ENCODE assay signal across 8 cellular contexts in the genomic region with DNA sequence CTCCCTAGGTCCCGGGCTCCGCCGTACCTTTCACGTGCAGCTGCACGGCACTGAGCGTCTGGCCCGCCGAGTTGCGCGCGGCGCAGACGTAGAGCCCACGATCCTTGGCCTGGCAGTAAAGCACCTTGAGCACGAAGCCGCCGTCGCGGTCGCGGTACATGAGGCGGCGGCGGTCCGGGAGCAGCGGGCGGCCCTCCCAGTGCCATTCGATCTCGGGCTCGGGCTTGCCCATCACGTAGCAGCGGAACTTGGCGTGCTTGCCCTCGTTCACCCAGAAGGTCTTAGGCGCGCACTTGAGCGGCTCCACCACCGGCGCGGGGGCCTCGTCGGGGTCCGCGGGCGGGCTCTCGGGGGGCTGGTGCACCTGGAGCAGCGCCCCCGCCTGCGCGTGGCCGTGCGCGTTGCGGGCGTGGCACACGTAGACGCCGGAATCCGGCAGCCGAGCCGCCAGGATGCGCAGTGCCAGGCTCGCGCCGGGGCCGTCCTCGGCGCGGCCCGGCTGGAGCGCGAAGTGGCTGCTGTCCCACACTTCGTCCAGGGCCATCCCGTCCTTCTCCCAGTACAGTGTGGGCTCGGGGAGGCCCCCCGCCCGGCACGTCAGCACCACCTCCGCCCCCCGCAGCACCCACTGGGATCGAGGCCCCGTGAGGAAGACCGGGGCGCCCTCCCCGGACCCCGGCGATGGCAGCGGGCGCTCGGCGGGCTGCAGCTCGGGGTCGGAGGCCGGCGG.
A peak's percentile ranks its signal among the peaks of the same experiment; 100 is the strongest.
DNase-seq lines count a peak whose midpoint lies in the region; ATAC-seq and TF ChIP-seq lines count a peak whose summit lies in the region.

No MANE protein-coding gene starts in this region.

- H3K36me3 Mint-ChIP-seq in nephron progenitor cell (ENCODE audit: low read depth): peaks cover 35% of the 10 kb centered on the region

- no peak for TF ChIP-seq POLR2A in GM18505 (IDR thresholded peaks at IDR 0.05; ENCODE audit: borderline replicate concordance, extremely low read depth, insufficient read depth, insufficient read length)

- peak overlapping the region; percentile 78 for H3K4me3 Mint-ChIP-seq in nephron progenitor cell

- TF ChIP-seq CTCF in nephron progenitor cell (IDR thresholded peaks at IDR 0.05): no peak

- no peak overlapping the region for H3K27ac Mint-ChIP-seq in nephron progenitor cell

- H3K36me3 ChIP-seq in SK-N-MC (ENCODE audit: insufficient read depth, low read length): no peaks in the 10 kb centered on the region

- H3K9me3 ChIP-seq in SK-N-MC (ENCODE audit: low read depth, low read length): no peaks in the 10 kb centered on the region

- peak overlapping the region; percentile 81 for H3K9ac ChIP-seq in SK-N-MC (ENCODE audit: insufficient read length)

- peaks cover 6% of the 10 kb centered on the region for H3K27me3 Mint-ChIP-seq in nephron progenitor cell (ENCODE audit: low read depth, poor library complexity)

- H3K4me3 ChIP-seq in SK-N-MC: peak overlapping the region; percentile 80

- H3K4me1 Mint-ChIP-seq in nephron progenitor cell: peaks cover 40% of the 10 kb centered on the region

- DNase-seq in DMS53 (lab: John Stamatoyannopoulos, UW) (peak; percentile 62), DMS53 treated with DMSO at 0.1 percent for 48 hours (lab: John Stamatoyannopoulos, UW; ENCODE audit: unreplicated experiment) (no peak), SK-N-MC (ENCODE audit: low read depth, low spot score) (no peak), fibroblast of gingiva (ENCODE audit: low read depth) (peak; percentile 31), nephron progenitor cell (peak; percentile 44), T-helper 1 cell (no peak), GM19240 (ENCODE audit: insufficient read length, low spot score) (no peak)

- H3K27ac ChIP-seq in SK-N-MC: no peak overlapping the region

- H3K9me3 Mint-ChIP-seq in nephron progenitor cell: no peaks in the 10 kb centered on the region

- ATAC-seq in GM18505 (IDR thresholded peaks at IDR 0.05; ENCODE audit: unreplicated experiment): no peak

Comparison
In these comparisons a context has a peak if more than half of its experiments do, and no peak if none do; other contexts are left out.
1. DNase-seq: peak in DMS53 (single experiment), fibroblast of gingiva (single experiment) and nephron progenitor cell (single experiment); none in DMS53 treated with DMSO at 0.1 percent for 48 hours (single experiment), SK-N-MC (single experiment), T-helper 1 cell (0 of 5) and GM19240 (single experiment).